Comparison of ENCODE assay signal across 16 cellular contexts in the genomic region with DNA sequence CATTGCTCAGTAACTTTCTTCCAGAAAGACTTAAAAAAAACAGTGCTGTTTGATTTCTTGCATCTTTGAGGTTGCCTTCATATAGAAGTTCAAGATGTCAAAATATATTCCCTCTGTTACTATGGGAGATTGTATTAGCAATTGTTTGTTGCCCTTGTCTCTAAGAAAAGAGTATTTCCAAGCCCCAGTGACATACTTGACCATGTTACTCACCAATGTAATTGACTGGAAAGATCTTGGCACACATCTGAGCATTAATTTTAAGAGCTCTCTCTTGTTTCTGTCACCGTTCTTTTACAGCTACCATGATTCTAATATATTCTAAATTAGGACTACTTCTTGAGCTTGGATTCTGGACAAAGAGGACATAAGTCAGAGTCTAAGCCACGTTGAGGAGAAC.
DNase-seq lines count a peak whose midpoint lies in the region; ATAC-seq and TF ChIP-seq lines count a peak whose summit lies in the region.
"Had no signal": no experiment of that assay in that cellular context is flagged by ENCODE, and none has a peak within 500 bp of the region (broad histone marks: within the 10 kb centered on the region; RNA-seq: fewer than 3 reads in every experiment).

No MANE protein-coding gene starts in this region.

- no peaks in the 10 kb centered on the region for H3F3A ChIP-seq in GM23248 (ENCODE audit: insufficient read depth)
- peaks cover 6% of the 10 kb centered on the region for H3F3A ChIP-seq in PC-3 (ENCODE audit: low read length, unreplicated experiment)

- no peaks in the 10 kb centered on the region for H3K4me1 ChIP-seq in GM23248 (ENCODE audit: insufficient read depth)
- peaks cover 50% of the 10 kb centered on the region for H3K4me1 ChIP-seq in PC-3 (ENCODE audit: insufficient read depth, low read length)

- no peak for TF ChIP-seq CTCF in PC-3 (conservative IDR thresholded peaks at IDR 0.05; ENCODE audit: low read depth, low read length)
- no peak for TF ChIP-seq CTCF in epithelial cell of proximal tubule (conservative IDR thresholded peaks at IDR 0.05; ENCODE audit: low read depth, low read length)

- no peaks in the 10 kb centered on the region; the same call in 1 of the 2 replicates for H3K9me2 ChIP-seq in GM23248 (ENCODE audit: insufficient read depth)
- no peaks in the 10 kb centered on the region for H3K9me2 ChIP-seq in PC-3 (replicated peaks; ENCODE audit: low read length)

- H4K20me1 ChIP-seq in GM23248 (ENCODE audit: insufficient read depth) (no peaks in the 10 kb centered on the region), PC-3 (ENCODE audit: low read length) (no peaks in the 10 kb centered on the region)

- H3K79me2 ChIP-seq in GM23248 (ENCODE audit: insufficient read depth) (no peaks in the 10 kb centered on the region), PC-3 (ENCODE audit: low read length) (no peaks in the 10 kb centered on the region)

- no peak overlapping the region for H3K9ac ChIP-seq in GM23248
- H3K9ac ChIP-seq in PC-3 (ENCODE audit: low read length): no peak overlapping the region; the same call in 1 of the 2 replicates

- H3K4me3 ChIP-seq in GM23248 (no peak overlapping the region), PC-3 (ENCODE audit: low read length) (no peak overlapping the region), epithelial cell of proximal tubule (ENCODE audit: low read depth, low read length) (no peak overlapping the region), skeletal muscle cell (ENCODE audit: low read depth, low read length) (no peak overlapping the region)
- H3K4me3 ChIP-seq: sigmoid colon had no signal

- in situ Hi-C loops in GM23248 (cut with MboI): no loop called here

- H3K9me3 ChIP-seq in GM23248 (ENCODE audit: low read depth): no peaks in the 10 kb centered on the region
- H3K9me3 ChIP-seq in PC-3 (ENCODE audit: low read length): no peaks in the 10 kb centered on the region
- H3K9me3 ChIP-seq: sigmoid colon had no signal

- no TSS peak for BruUV-seq in PC-3 (replicated peaks; lab: Mats Ljungman, UMichigan)

- H2AFZ ChIP-seq in GM23248: no peak overlapping the region
- no peak overlapping the region for H2AFZ ChIP-seq in PC-3 (ENCODE audit: low read length)

- H3K36me3 ChIP-seq in GM23248 (ENCODE audit: low read depth): no peaks in the 10 kb centered on the region
- H3K36me3 ChIP-seq in PC-3 (ENCODE audit: low read depth, low read length): no peaks in the 10 kb centered on the region
- H3K36me3 ChIP-seq: sigmoid colon had no signal

- WGBS in GM23248 (ENCODE audit: low coverage in 1 of 2, low lambda C conversion rate in 2 of 2, missing lambda C conversion rate in 2 of 2), 2 experiments: 2 to 4% methylated on average over 2 of the region's 2 CpGs

- H3K27ac ChIP-seq in GM23248 (no peak overlapping the region), PC-3 (ENCODE audit: low read length) (peak overlapping the region; percentile 93)
- H3K27ac ChIP-seq: sigmoid colon had no signal

- intact Hi-C loops in PC-3 (cut with micrococcal nuclease): loop anchor here (10.0 kb wide), 2 partner anchors 218 to 1068 kb away; no protein-coding TSS in a partner anchor

- POLR2A ChIA-PET in PC-3 (lab: Charles Lee; ENCODE audit: unreplicated experiment): interaction anchor here (0.6 kb wide), 1 partner anchor 377 kb away, joined by 3 read pairs; no protein-coding TSS in a partner anchor

- H3K4me2 ChIP-seq in GM23248 (ENCODE audit: unreplicated experiment) (no peak overlapping the region), PC-3 (ENCODE audit: low read length) (peak overlapping the region; percentile 87)

- ATAC-seq in PC-3 (peak; percentile 11; the same call in 1 of the 2 replicates), HG02970 (IDR thresholded peaks at IDR 0.05; ENCODE audit: low FRiP score, unreplicated experiment) (no peak)

- peak; percentile 0 for DNase-seq in GM23248
- DNase-seq in PC-3: peak; percentile 80
- DNase-seq in epithelial cell of proximal tubule (ENCODE audit: low read depth): peak; percentile 86
- DNase-seq in skeletal muscle cell (ENCODE audit: low read depth): peak; percentile 73
- DNase-seq in activated CD4-positive, alpha-beta T cell treated with anti-CD3 and anti-CD28 coated beads for 1 hour: no peak
- DNase-seq in SHP77 (lab: John Stamatoyannopoulos, UW): no peak
- DNase-seq: activated CD4-positive, alpha-beta memory T cell treated with anti-CD3 and anti-CD28 coated beads for 36 hours; activated effector memory CD4-positive, alpha-beta T cell treated with Interleukin-2 at 50 U/mL for 16 hours; COR-L47; kidney; MV-4-11; naive B cell; NCI-H345; sigmoid colon; T1000 had no signal

- H3K27me3 ChIP-seq in GM23248 (replicated peaks; ENCODE audit: insufficient read depth): no peaks in the 10 kb centered on the region
- no peaks in the 10 kb centered on the region for H3K27me3 ChIP-seq in PC-3 (ENCODE audit: low read length)
- H3K27me3 ChIP-seq: sigmoid colon had no signal

- CTCF ChIA-PET in PC-3 (lab: Charles Lee): no interaction called here

Comparison
In these comparisons a context has a peak if more than half of its experiments do, and no peak if none do; other contexts are left out.
1. DNase-seq: peak in GM23248 (single experiment), PC-3 (single experiment), epithelial cell of proximal tubule (single experiment) and skeletal muscle cell (single experiment); none in activated CD4-positive, alpha-beta T cell treated with anti-CD3 and anti-CD28 coated beads for 1 hour (single experiment) and SHP77 (0 of 2).